Comparison of ENCODE assay signal across 6 cellular contexts in genomic region chr16:2515180-2515803, GRCh38. TPM values are rescaled to one million over a fixed set of nuclear protein-coding genes. Genes with fewer than 3 reads are reported as not detected.
DNase-seq lines count a peak whose midpoint lies in the region; ATAC-seq and TF ChIP-seq lines count a peak whose summit lies in the region.

No MANE protein-coding gene starts in this region.

- H3K27ac ChIP-seq in C4-2B (peak overlapping the region; percentile 95), VCaP (peak overlapping the region; percentile 85)

- DNase-seq in left lobe of liver (ENCODE audit: low spot score) (peak; percentile 47), dermis blood vessel endothelial cell (no peak)
- DNase-seq in stimulated activated CD4-positive, alpha-beta T cell treated with anti-CD3 and anti-CD28 coated beads, Interleukin-12 subunit alpha, Interleukin-12 subunit beta, amount 100 ng/mL, for 4 hours: no peak

- no peak for ATAC-seq in left lobe of liver
- no peak for ATAC-seq in GM19397 (IDR thresholded peaks at IDR 0.05; ENCODE audit: unreplicated experiment)

- no peak for TF ChIP-seq CTCF in C4-2B (conservative IDR thresholded peaks at IDR 0.05)
- TF ChIP-seq CTCF in VCaP (conservative IDR thresholded peaks at IDR 0.05): no peak

RNA-seq across cellular contexts. Expression of gene ATP6V0C, which starts 1.5 kb away (rescaled TPM):
- total RNA-seq in left lobe of liver: 87.0 TPM
- total RNA-seq in dermis blood vessel endothelial cell: 8.2 and 14.9 TPM in 2 replicates

RNA-seq across cellular contexts. Expression of gene AMDHD2, which starts 4.9 kb away (rescaled TPM):
- total RNA-seq in left lobe of liver: 22.2 TPM
- 37.6 and 59.2 TPM in 2 replicates for total RNA-seq in dermis blood vessel endothelial cell

RNA-seq across cellular contexts. Expression of gene CEMP1, which starts 15.9 kb away (rescaled TPM):
- total RNA-seq in left lobe of liver (0.20 TPM), dermis blood vessel endothelial cell (not detected in 2 replicates)

RNA-seq across cellular contexts. Expression of gene PDPK1, which starts 22.5 kb away (rescaled TPM):
- total RNA-seq in left lobe of liver (27.4 TPM), dermis blood vessel endothelial cell (17.9 and 25.9 TPM in 2 replicates)

RNA-seq across cellular contexts. Expression of gene TBC1D24, which starts 40.4 kb away (rescaled TPM):
- 32.5 TPM for total RNA-seq in left lobe of liver
- 15.3 and 18.1 TPM in 2 replicates for total RNA-seq in dermis blood vessel endothelial cell
